ENCODE assay signal across 24 cellular contexts in the genomic region with DNA sequence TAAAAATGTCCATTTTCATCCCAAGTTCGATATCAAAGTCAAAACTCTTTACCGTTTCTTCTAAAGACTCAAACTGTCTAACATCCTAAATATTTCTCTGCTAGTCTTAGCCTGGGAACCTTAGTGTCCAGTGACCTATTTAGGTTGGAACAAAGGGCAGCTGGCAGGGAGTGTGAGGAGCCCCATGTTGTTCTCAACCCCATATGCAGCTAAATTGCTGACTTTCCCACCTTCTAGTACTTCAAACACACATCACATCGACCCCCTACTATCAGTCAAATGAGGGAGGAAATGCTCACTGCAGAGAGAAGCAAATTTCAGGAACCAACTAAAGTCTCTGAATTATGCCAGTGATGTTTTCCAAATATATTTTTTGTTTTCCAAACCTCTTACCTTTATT.
DNase-seq lines count a peak whose midpoint lies in the region; ATAC-seq, FAIRE-seq and TF ChIP-seq lines count a peak whose summit lies in the region.
"Had no signal": no experiment of that assay in that cellular context is flagged by ENCODE, and none has a peak within 500 bp of the region (broad histone marks: within the 10 kb centered on the region; RNA-seq: fewer than 3 reads in every experiment).

No MANE protein-coding gene starts in this region.

- H3K9me1 ChIP-seq in keratinocyte (ENCODE audit: control insufficient read depth, extremely low read depth, insufficient read depth, low read length): no peaks in the 10 kb centered on the region

- H3K4me1 ChIP-seq in H9 (ENCODE audit: insufficient read depth, low read length): no peaks in the 10 kb centered on the region; the same call in 1 of the 2 replicates
- H3K4me1 ChIP-seq in keratinocyte (ENCODE audit: control insufficient read depth, extremely low read depth, insufficient read depth, low read length): no peaks in the 10 kb centered on the region
- no peaks in the 10 kb centered on the region for H3K4me1 ChIP-seq in osteoblast (ENCODE audit: insufficient read depth, low read length)

- H3K56ac ChIP-seq in H9 (ENCODE audit: insufficient read length, low read depth, low read length): no peak overlapping the region

- no peak overlapping the region for H2BK12ac ChIP-seq in H9 (ENCODE audit: insufficient read length, low read depth, low read length)

- DNase-seq in H9: no peak
- DNase-seq in WTC11 (ENCODE audit: low spot score): no peak
- no peak for DNase-seq in keratinocyte (ENCODE audit: low read depth, low spot score)
- peak; percentile 14 for DNase-seq in osteoblast (ENCODE audit: insufficient read length, low spot score, missing footprints)
- DNase-seq in activated CD8-positive, alpha-beta T cell treated with anti-CD3 and anti-CD28 coated beads, Interleukin-2, amount 10 ng/mL, durations not matched to agents 7 days and 5 days: no peak
- DNase-seq in NCI-H69 (lab: John Stamatoyannopoulos, UW): no peak
- DNase-seq: CD8-positive, alpha-beta T cell; COR-L47; DMS 273 treated with DMSO at 0.1 percent for 48 hours; DMS53; DND-41; EL; GM23248; HFFc6 had no signal

- no peak overlapping the region for H4K91ac ChIP-seq in H9 (ENCODE audit: insufficient read length, low read depth, low read length)

- H3K27ac ChIP-seq in H9 (ENCODE audit: insufficient read length, low read depth, low read length) (no peak overlapping the region), keratinocyte (ENCODE audit: control insufficient read depth, insufficient read depth, low read length) (no peak overlapping the region), osteoblast (ENCODE audit: low read depth, low read length) (no peak overlapping the region)
- H3K27ac ChIP-seq: GM23248 had no signal

- H3K14ac ChIP-seq in H9 (ENCODE audit: insufficient read depth, low read length): no peak overlapping the region

- no peak overlapping the region for H2BK5ac ChIP-seq in H9 (ENCODE audit: insufficient read length, low read length)

- H3K27me3 ChIP-seq in H9 (ENCODE audit: insufficient read depth, low read length) (no peaks in the 10 kb centered on the region), keratinocyte (ENCODE audit: control insufficient read depth, extremely low read depth, insufficient read depth, low read length) (no peaks in the 10 kb centered on the region), osteoblast (ENCODE audit: insufficient read depth, low read length) (no peaks in the 10 kb centered on the region)
- H3K27me3 ChIP-seq: BLaER1 treated with 17β-estradiol and CSF1 and Interleukin-3, amounts not matched to agents 10 nM and 100 nM had no signal

- H3K4me1 Mint-ChIP-seq in H9: peaks cover 31 to 36% of the 10 kb centered on the region in 2 experiments
- peaks cover 58% of the 10 kb centered on the region for H3K4me1 Mint-ChIP-seq in WTC11
- no peaks in the 10 kb centered on the region for H3K4me1 Mint-ChIP-seq in activated CD8-positive, alpha-beta T cell treated with anti-CD3 and anti-CD28 coated beads, Interleukin-2, amount 10 ng/mL, durations not matched to agents 7 days and 5 days (ENCODE audit: low read depth)
- H3K4me1 Mint-ChIP-seq: B cell, IgD-negative memory B cell had no signal

- H4K20me1 ChIP-seq in H9 (ENCODE audit: control insufficient read depth, insufficient read depth, insufficient read length): no peaks in the 10 kb centered on the region
- no peaks in the 10 kb centered on the region for H4K20me1 ChIP-seq in keratinocyte (ENCODE audit: control insufficient read depth, extremely low read depth, insufficient read depth, low read length)
- no peaks in the 10 kb centered on the region for H4K20me1 ChIP-seq in osteoblast (ENCODE audit: insufficient read depth, low read length)
- H4K20me1 ChIP-seq: BLaER1 treated with 17β-estradiol and CSF1 and Interleukin-3, amounts not matched to agents 10 nM and 100 nM had no signal

- FAIRE-seq in keratinocyte (lab: Jason Lieb, UNC): peak; percentile 9
- FAIRE-seq: G401.6, GM12891, H54, HepG2, HTR-8/SVneo had no signal

- no peak for TF ChIP-seq CTCF in H9 (conservative IDR thresholded peaks at IDR 0.05)
- TF ChIP-seq CTCF in WTC11 (IDR thresholded peaks at IDR 0.05): no peak
- no peak for TF ChIP-seq CTCF in keratinocyte (optimal IDR thresholded peaks at IDR 0.05 in 1 of 3, IDR thresholded peaks at IDR 0.05 in 1 of 3, conservative IDR thresholded peaks at IDR 0.05 in 1 of 3; ENCODE audit: extremely low read depth in 1 of 3, insufficient read depth in 2 of 3, low read length in 3 of 3)
- TF ChIP-seq CTCF in osteoblast (IDR thresholded peaks at IDR 0.05; ENCODE audit: extremely low read depth, low read depth, low read length): no peak

- H3K27me3 Mint-ChIP-seq in H9 (ENCODE audit: low read depth): no peaks in the 10 kb centered on the region
- H3K27me3 Mint-ChIP-seq in WTC11 (ENCODE audit: low read depth): no peaks in the 10 kb centered on the region
- H3K27me3 Mint-ChIP-seq in activated CD8-positive, alpha-beta T cell treated with anti-CD3 and anti-CD28 coated beads, Interleukin-2, amount 10 ng/mL, durations not matched to agents 7 days and 5 days (ENCODE audit: low read depth): no peaks in the 10 kb centered on the region
- H3K27me3 Mint-ChIP-seq: B cell, IgD-negative memory B cell had no signal

- no peak overlapping the region for H3K4me3 Mint-ChIP-seq in H9
- no peak overlapping the region for H3K4me3 Mint-ChIP-seq in WTC11
- H3K4me3 Mint-ChIP-seq in activated CD8-positive, alpha-beta T cell treated with anti-CD3 and anti-CD28 coated beads, Interleukin-2, amount 10 ng/mL, durations not matched to agents 7 days and 5 days: no peak overlapping the region
- H3K4me3 Mint-ChIP-seq: B cell; CD8-positive, alpha-beta T cell; HFFc6; IgD-negative memory B cell had no signal

- CTCF ChIA-PET in WTC11 (lab: Charles Lee): no interaction called here
- CTCF ChIA-PET in activated CD8-positive, alpha-beta T cell treated with anti-CD3 and anti-CD28 coated beads, Interleukin-2, amount 10 ng/mL, durations not matched to agents 7 days and 5 days (lab: Charles Lee): no interaction called here

- H3K27ac Mint-ChIP-seq in H9 (peak overlapping the region in 2 of 3 experiments; percentile 62 to 92; a peak in 3 of 7 replicates), WTC11 (no peak overlapping the region)
- no peak overlapping the region for H3K27ac Mint-ChIP-seq in activated CD8-positive, alpha-beta T cell treated with anti-CD3 and anti-CD28 coated beads, Interleukin-2, amount 10 ng/mL, durations not matched to agents 7 days and 5 days
- H3K27ac Mint-ChIP-seq: B cell; CD8-positive, alpha-beta T cell; HFFc6; IgD-negative memory B cell had no signal

- H2AFZ ChIP-seq in H9 (ENCODE audit: low read length) (no peak overlapping the region), keratinocyte (ENCODE audit: control insufficient read depth, low read length) (no peak overlapping the region), osteoblast (ENCODE audit: low read length) (no peak overlapping the region)
- H2AFZ ChIP-seq: GM23248 had no signal

- no peaks in the 10 kb centered on the region for H3K79me1 ChIP-seq in H9 (ENCODE audit: insufficient read depth, low read depth, low read length, poor library complexity, severe bottlenecking)

- no peaks in the 10 kb centered on the region; a peak in 1 of 7 replicates for H3K36me3 Mint-ChIP-seq in H9 (ENCODE audit: insufficient read depth in 1 of 3, low read depth in 3 of 3)
- H3K36me3 Mint-ChIP-seq in WTC11: no peaks in the 10 kb centered on the region
- H3K36me3 Mint-ChIP-seq in activated CD8-positive, alpha-beta T cell treated with anti-CD3 and anti-CD28 coated beads, Interleukin-2, amount 10 ng/mL, durations not matched to agents 7 days and 5 days (ENCODE audit: low read depth): no peaks in the 10 kb centered on the region
- H3K36me3 Mint-ChIP-seq: CD8-positive, alpha-beta T cell; IgD-negative memory B cell had no signal

- no peak overlapping the region for H2BK20ac ChIP-seq in H9 (ENCODE audit: low read depth, low read length, poor library complexity, severe bottlenecking)

- no peaks in the 10 kb centered on the region; a peak in 2 of 5 replicates for H3K9me3 Mint-ChIP-seq in H9
- no peaks in the 10 kb centered on the region; the same call in 1 of the 2 replicates for H3K9me3 Mint-ChIP-seq in WTC11
- H3K9me3 Mint-ChIP-seq in activated CD8-positive, alpha-beta T cell treated with anti-CD3 and anti-CD28 coated beads, Interleukin-2, amount 10 ng/mL, durations not matched to agents 7 days and 5 days (ENCODE audit: insufficient read depth): no peaks in the 10 kb centered on the region
- H3K9me3 Mint-ChIP-seq: CD8-positive, alpha-beta T cell; HFFc6 had no signal

- no peak overlapping the region for H4K5ac ChIP-seq in H9 (ENCODE audit: insufficient read length, low read depth, low read length)

- H3T11ph ChIP-seq in H9 (ENCODE audit: low read length): no peak overlapping the region

- H3K9ac ChIP-seq in H9 (ENCODE audit: extremely low read depth, insufficient read length, low read length) (no peak overlapping the region), keratinocyte (ENCODE audit: control insufficient read depth, extremely low read depth, insufficient read depth, low read length) (no peak overlapping the region)
- H3K9ac ChIP-seq: GM23248 had no signal

- H3K18ac ChIP-seq in H9 (ENCODE audit: insufficient read length, low read depth, low read length): no peak overlapping the region

- POLR2A ChIA-PET in WTC11 (lab: Charles Lee): no interaction called here
- POLR2A ChIA-PET in activated CD8-positive, alpha-beta T cell treated with anti-CD3 and anti-CD28 coated beads, Interleukin-2, amount 10 ng/mL, durations not matched to agents 7 days and 5 days (lab: Charles Lee): no interaction called here

- no peak overlapping the region for H4K8ac ChIP-seq in H9 (replicated peaks; ENCODE audit: insufficient read length, low read depth, low read length)

- H3K79me2 ChIP-seq in H9 (ENCODE audit: insufficient read depth, low read length) (no peaks in the 10 kb centered on the region), keratinocyte (ENCODE audit: control insufficient read depth, insufficient read depth, low read length) (no peaks in the 10 kb centered on the region), osteoblast (ENCODE audit: insufficient read depth, low read length) (no peaks in the 10 kb centered on the region)

- no peak overlapping the region for H3K23ac ChIP-seq in H9 (ENCODE audit: insufficient read length, low read depth, low read length)

- no peaks in the 10 kb centered on the region for H3K23me2 ChIP-seq in H9 (ENCODE audit: insufficient read length, low read depth, low read length, poor library complexity, severe bottlenecking)

- H3K9me3 ChIP-seq in H9 (ENCODE audit: control insufficient read depth, low read depth, low read length) (no peaks in the 10 kb centered on the region), keratinocyte (ENCODE audit: control insufficient read depth, low read depth, low read length) (no peaks in the 10 kb centered on the region), osteoblast (ENCODE audit: low read depth, low read length) (no peaks in the 10 kb centered on the region)
- H3K9me3 ChIP-seq: BLaER1 treated with 17β-estradiol and CSF1 and Interleukin-3, amounts not matched to agents 10 nM and 100 nM had no signal

- no peak overlapping the region for H3K4ac ChIP-seq in H9 (ENCODE audit: low read depth, low read length)

- H2BK120ac ChIP-seq in H9 (ENCODE audit: low read depth, low read length, poor library complexity, severe bottlenecking): no peak overlapping the region

- no peak overlapping the region for H3K4me3 ChIP-seq in keratinocyte (ENCODE audit: control insufficient read depth in 2 of 3, extremely low read depth in 1 of 3, insufficient read depth in 2 of 3, low read depth in 1 of 3, low read length in 3 of 3)
- H3K4me3 ChIP-seq in osteoblast (ENCODE audit: insufficient read depth, low read length): no peak overlapping the region
- H3K4me3 ChIP-seq: BLaER1 treated with 17β-estradiol and CSF1 and Interleukin-3, amounts not matched to agents 10 nM and 100 nM; GM23248 had no signal

- H2BK15ac ChIP-seq in H9 (ENCODE audit: low read depth, low read length): no peak overlapping the region

- H2AK5ac ChIP-seq in H9 (ENCODE audit: insufficient read length, low read length): no peak overlapping the region

- ATAC-seq in WTC11: peak; percentile 70
- no peak for ATAC-seq in activated CD8-positive, alpha-beta T cell treated with anti-CD3 and anti-CD28 coated beads, Interleukin-2, amount 10 ng/mL, durations not matched to agents 7 days and 5 days
- no peak for ATAC-seq in activated CD4-positive, CD25-positive, alpha-beta regulatory T cell treated with anti-CD3 and anti-CD28 coated beads, Interleukin-2, amount 50 U/mL, for 24 hours
- ATAC-seq: CD8-positive, alpha-beta T cell; HCT116; HepG2 had no signal

- H3K4me2 ChIP-seq in H9 (ENCODE audit: insufficient read depth, insufficient read length, low read length): no peak overlapping the region
- H3K4me2 ChIP-seq in keratinocyte (ENCODE audit: control insufficient read depth, extremely low read depth, insufficient read depth, low read depth, low read length): no peak overlapping the region
- no peak overlapping the region for H3K4me2 ChIP-seq in osteoblast (ENCODE audit: insufficient read depth, low read length)

- WGBS in H9 (ENCODE audit: extremely low coverage, insufficient read length, low lambda C conversion rate): no CpG with 5 or more reads among the region's 3 CpGs

- H3K36me3 ChIP-seq in keratinocyte (ENCODE audit: control insufficient read depth in 2 of 2, extremely low read depth in 1 of 2, insufficient read depth in 2 of 2, low read length in 2 of 2) (no peaks in the 10 kb centered on the region), osteoblast (ENCODE audit: insufficient read depth, low read length) (no peaks in the 10 kb centered on the region)
- H3K36me3 ChIP-seq: BLaER1 treated with 17β-estradiol and CSF1 and Interleukin-3, amounts not matched to agents 10 nM and 100 nM had no signal

- dilution Hi-C loops in keratinocyte (cut with MboI; ENCODE audit: extremely low pct_ligation_motif_present, low sequenced_read_pairs): no loop called here

Comparison
In these comparisons a context has a peak if more than half of its experiments do, and no peak if none do; other contexts are left out.
1. H3K27ac Mint-ChIP-seq: peak in H9 (2 of 3); none in WTC11 (single experiment) and activated CD8-positive, alpha-beta T cell treated with anti-CD3 and anti-CD28 coated beads, Interleukin-2, amount 10 ng/mL, durations not matched to agents 7 days and 5 days (single experiment).